ENCODE assay signal across 1 cellular context in the genomic region with DNA sequence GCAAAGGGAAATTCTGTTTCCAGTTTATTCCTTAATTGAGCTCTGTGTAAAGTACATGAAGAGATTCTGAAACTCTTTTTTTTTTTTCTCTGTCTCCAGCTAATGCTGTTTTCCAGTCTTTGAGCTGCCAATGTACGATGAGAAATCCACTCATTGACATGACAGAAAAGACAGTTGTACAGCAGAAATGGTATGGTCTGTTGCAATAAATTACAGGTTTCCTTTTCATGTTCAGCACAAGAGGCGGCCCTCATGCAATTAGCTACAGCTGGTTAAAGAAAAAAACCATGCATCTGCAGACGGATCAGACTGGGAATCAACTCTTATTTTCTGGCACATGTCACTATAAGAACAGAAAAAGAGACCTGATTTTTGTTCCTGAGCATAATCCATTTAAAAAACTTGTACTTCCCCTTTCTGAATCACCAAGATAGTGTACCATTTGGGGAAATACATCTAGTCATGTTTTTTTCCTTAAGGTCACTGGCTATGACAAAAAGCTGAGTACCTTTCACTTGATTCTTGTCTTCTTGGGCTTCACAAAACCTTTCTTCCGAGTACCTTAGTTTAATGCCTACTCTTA.
TF ChIP-seq lines count a peak whose summit lies in the region.

No MANE protein-coding gene starts in this region.

TF ChIP-seq in GM23338, 12 proteins besides CTCF, POLR2A, EP300 and RAD21 (continued from another document):
- TF ChIP-seq, protein P1, sequence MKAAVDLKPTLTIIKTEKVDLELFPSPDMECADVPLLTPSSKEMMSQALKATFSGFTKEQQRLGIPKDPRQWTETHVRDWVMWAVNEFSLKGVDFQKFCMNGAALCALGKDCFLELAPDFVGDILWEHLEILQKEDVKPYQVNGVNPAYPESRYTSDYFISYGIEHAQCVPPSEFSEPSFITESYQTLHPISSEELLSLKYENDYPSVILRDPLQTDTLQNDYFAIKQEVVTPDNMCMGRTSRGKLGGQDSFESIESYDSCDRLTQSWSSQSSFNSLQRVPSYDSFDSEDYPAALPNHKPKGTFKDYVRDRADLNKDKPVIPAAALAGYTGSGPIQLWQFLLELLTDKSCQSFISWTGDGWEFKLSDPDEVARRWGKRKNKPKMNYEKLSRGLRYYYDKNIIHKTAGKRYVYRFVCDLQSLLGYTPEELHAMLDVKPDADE (IDR thresholded peaks at IDR 0.05), result no peak
- TF ChIP-seq JUNB (IDR thresholded peaks at IDR 0.05; ENCODE audit: unreplicated experiment) (no peak), ZNF462 (CRISPR knock-in tag; IDR thresholded peaks at IDR 0.05) (no peak), ZNF114 (CRISPR knock-in tag; IDR thresholded peaks at IDR 0.05) (no peak), EZH2phosphoT487 (IDR thresholded peaks at IDR 0.05; ENCODE audit: unreplicated experiment) (no peak), EZH2 (IDR thresholded peaks at IDR 0.05; ENCODE audit: low read depth, unreplicated experiment) (no peak), STAT1 (IDR thresholded peaks at IDR 0.05; ENCODE audit: unreplicated experiment) (no peak), NANOG (IDR thresholded peaks at IDR 0.05; ENCODE audit: borderline replicate concordance) (no peak), POLR2AphosphoS5 (IDR thresholded peaks at IDR 0.05; ENCODE audit: low read depth) (no peak), ZNF331 (CRISPR knock-in tag; IDR thresholded peaks at IDR 0.05; ENCODE audit: low read depth) (no peak)
TF ChIP-seq in GM23338: peak in this region for 0.
